9 cellular contexts compared by ENCODE assay signal in the genomic region with DNA sequence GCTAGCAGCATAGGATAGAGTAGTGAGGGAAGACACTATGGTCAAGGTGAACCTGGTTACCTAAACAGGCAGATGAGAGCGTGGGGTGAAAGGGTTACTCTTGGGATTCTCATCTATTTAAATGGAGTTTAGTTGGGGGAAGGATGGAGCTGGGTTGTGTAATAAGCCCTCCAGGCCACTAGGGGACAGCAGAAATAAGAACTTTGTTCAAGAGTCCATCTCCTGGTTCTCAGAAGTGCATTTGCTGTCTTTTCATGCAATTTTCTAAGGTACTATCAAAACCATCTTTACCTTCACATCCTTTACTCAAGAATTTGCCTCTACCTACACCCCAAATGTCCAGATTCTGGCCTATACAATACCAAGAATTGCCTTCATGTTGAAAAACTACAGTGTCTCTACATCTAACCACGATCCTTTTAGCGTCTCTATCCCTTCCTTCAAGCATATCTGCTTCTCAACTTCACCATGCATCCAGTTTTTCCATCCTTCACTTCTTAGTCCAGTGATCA. TPM values are rescaled to one million over a fixed set of nuclear protein-coding genes. Genes with fewer than 3 reads are reported as not detected.
DNase-seq lines count a peak whose midpoint lies in the region; ATAC-seq and TF ChIP-seq lines count a peak whose summit lies in the region.
"Had no signal": no experiment of that assay in that cellular context is flagged by ENCODE, and none has a peak within 500 bp of the region (broad histone marks: within the 10 kb centered on the region; RNA-seq: fewer than 3 reads in every experiment).

No MANE protein-coding gene starts in this region.

- CTCF ChIA-PET in WTC11 (lab: Charles Lee): interaction anchor here (0.8 to 1.6 kb wide), 14 partner anchors 8 to 660 kb away, joined by 3 to 17 read pairs (median 4); no protein-coding TSS in a partner anchor

- H3F3A ChIP-seq in GM23248 (ENCODE audit: insufficient read depth): no peaks in the 10 kb centered on the region

- POLR2A ChIA-PET in WTC11 (lab: Charles Lee): interaction anchor here (0.6 kb wide), 1 partner anchor 244 kb away, joined by 4 read pairs; no protein-coding TSS in a partner anchor

- no peaks in the 10 kb centered on the region for H3K9me2 ChIP-seq in GM23248 (ENCODE audit: insufficient read depth)

- H3K9me3 ChIP-seq in GM23248 (ENCODE audit: low read depth): no peaks in the 10 kb centered on the region

- H4K20me1 ChIP-seq in GM23248 (ENCODE audit: insufficient read depth): no peaks in the 10 kb centered on the region

- H3K36me3 Mint-ChIP-seq in HFFc6 (ENCODE audit: low read depth) (no peaks in the 10 kb centered on the region), WTC11 (peaks cover 7% of the 10 kb centered on the region)

- no peaks in the 10 kb centered on the region; the same call in 1 of the 2 replicates for H3K4me1 Mint-ChIP-seq in HFFc6 (ENCODE audit: low read depth)
- peaks cover 19% of the 10 kb centered on the region for H3K4me1 Mint-ChIP-seq in WTC11

- peak; percentile 61 for TF ChIP-seq CTCF in HFFc6 (IDR thresholded peaks at IDR 0.05)
- TF ChIP-seq CTCF in WTC11 (IDR thresholded peaks at IDR 0.05): peak; percentile 61

- no peak overlapping the region for H2AFZ ChIP-seq in GM23248

- H3K27ac Mint-ChIP-seq in HFFc6 (no peak overlapping the region), WTC11 (no peak overlapping the region)

- no peak overlapping the region for H3K4me2 ChIP-seq in GM23248 (ENCODE audit: unreplicated experiment)

- peaks cover 10% of the 10 kb centered on the region; the same call in 1 of the 2 replicates for H3K27me3 ChIP-seq in GM23248 (replicated peaks; ENCODE audit: insufficient read depth)

- peaks cover 7% of the 10 kb centered on the region; the same call in 1 of the 2 replicates for H3K27me3 Mint-ChIP-seq in HFFc6 (ENCODE audit: insufficient read depth)
- H3K27me3 Mint-ChIP-seq in WTC11 (ENCODE audit: low read depth): no peaks in the 10 kb centered on the region

- H3K79me2 ChIP-seq in GM23248 (ENCODE audit: insufficient read depth): no peaks in the 10 kb centered on the region

- no peak overlapping the region for H3K4me3 ChIP-seq in GM23248

- no peaks in the 10 kb centered on the region for H3K4me1 ChIP-seq in GM23248 (ENCODE audit: insufficient read depth)

- 15 to 20% methylated on average over 3 of the region's 3 CpGs for WGBS in GM23248 (ENCODE audit: low coverage in 1 of 2, low lambda C conversion rate in 2 of 2, missing lambda C conversion rate in 2 of 2), 2 experiments

- ATAC-seq in WTC11: peak; percentile 41; the same call in 1 of the 2 replicates
- no peak for ATAC-seq in GM18873 (IDR thresholded peaks at IDR 0.05; ENCODE audit: low FRiP score, unreplicated experiment)
- ATAC-seq in GM18870 (IDR thresholded peaks at IDR 0.05; ENCODE audit: unreplicated experiment): no peak

- no peak overlapping the region for H3K27ac ChIP-seq in GM23248
- H3K27ac ChIP-seq: epithelial cell of prostate had no signal

- no peaks in the 10 kb centered on the region for H3K36me3 ChIP-seq in GM23248 (ENCODE audit: low read depth)

- H3K4me3 Mint-ChIP-seq in HFFc6 (no peak overlapping the region), WTC11 (no peak overlapping the region)

- peak; percentile 5 for DNase-seq in COR-L47 (lab: John Stamatoyannopoulos, UW)
- DNase-seq in HFFc6: no peak
- DNase-seq in WTC11 (ENCODE audit: low spot score): no peak
- DNase-seq in kidney tubule cell (ENCODE audit: low spot score): peak; percentile 3
- DNase-seq in pons (ENCODE audit: low spot score): no peak
- no peak for DNase-seq in GM23248

- H3K9ac ChIP-seq in GM23248: no peak overlapping the region

- in situ Hi-C loops in GM23248 (cut with MboI): no loop called here

- no peaks in the 10 kb centered on the region for H3K9me3 Mint-ChIP-seq in HFFc6
- H3K9me3 Mint-ChIP-seq in WTC11: peaks cover 12% of the 10 kb centered on the region

TF ChIP-seq in WTC11, 78 proteins besides CTCF, POLR2A, EP300 and RAD21:
- TF ChIP-seq ZNF423 (CRISPR knock-in tag; IDR thresholded peaks at IDR 0.05) (no peak), ZNF219 (CRISPR knock-in tag; IDR thresholded peaks at IDR 0.05; ENCODE audit: borderline replicate concordance) (no peak), EMX1 (CRISPR knock-in tag; IDR thresholded peaks at IDR 0.05) (no peak), TEAD4 (CRISPR knock-in tag; IDR thresholded peaks at IDR 0.05) (no peak), SMAD3 (CRISPR knock-in tag; IDR thresholded peaks at IDR 0.05; ENCODE audit: borderline replicate concordance) (no peak)
TF ChIP-seq in WTC11: peak in this region for 0.

RNA-seq across cellular contexts. Expression of a gene that starts 28.0 kb away (rescaled TPM):
- total RNA-seq in HFFc6 (2021; fragmentation: NEBNext Ultra II Directional; extraction: Animal tissue kit (Norgen Biotek cat#: 25700)): not detected
- total RNA-seq in WTC11 (2021): 0.11 to 0.15 TPM (median 0.11 TPM) in 3 replicates
- total RNA-seq in GM23248 (2014; rRNA removed; shearing (Covaris generic)): not detected in 2 replicates
- polyA plus RNA-seq in GM23248 (2016; fragmentation: Nextera tagmentation; extraction: Ambion mirVana): not detected in 2 replicates

RNA-seq across cellular contexts. Expression of a gene that starts 39.5 kb away (rescaled TPM):
- not detected for total RNA-seq in HFFc6 (2021; fragmentation: NEBNext Ultra II Directional; extraction: Animal tissue kit (Norgen Biotek cat#: 25700))
- 0.02 to 0.30 TPM (median 0.17 TPM) in 3 replicates for total RNA-seq in WTC11 (2021)
- not detected in 2 replicates for total RNA-seq in GM23248 (2014; rRNA removed; shearing (Covaris generic))
- not detected in 2 replicates for polyA plus RNA-seq in GM23248 (2016; fragmentation: Nextera tagmentation; extraction: Ambion mirVana)

Comparison
In these comparisons a context has a peak if more than half of its experiments do, and no peak if none do; other contexts are left out.
1. DNase-seq: peak in COR-L47 (single experiment) and kidney tubule cell (single experiment); none in HFFc6 (single experiment), WTC11 (single experiment), pons (single experiment) and GM23248 (single experiment).